Comparison of ENCODE assay signal across 13 cellular contexts in the genomic region with DNA sequence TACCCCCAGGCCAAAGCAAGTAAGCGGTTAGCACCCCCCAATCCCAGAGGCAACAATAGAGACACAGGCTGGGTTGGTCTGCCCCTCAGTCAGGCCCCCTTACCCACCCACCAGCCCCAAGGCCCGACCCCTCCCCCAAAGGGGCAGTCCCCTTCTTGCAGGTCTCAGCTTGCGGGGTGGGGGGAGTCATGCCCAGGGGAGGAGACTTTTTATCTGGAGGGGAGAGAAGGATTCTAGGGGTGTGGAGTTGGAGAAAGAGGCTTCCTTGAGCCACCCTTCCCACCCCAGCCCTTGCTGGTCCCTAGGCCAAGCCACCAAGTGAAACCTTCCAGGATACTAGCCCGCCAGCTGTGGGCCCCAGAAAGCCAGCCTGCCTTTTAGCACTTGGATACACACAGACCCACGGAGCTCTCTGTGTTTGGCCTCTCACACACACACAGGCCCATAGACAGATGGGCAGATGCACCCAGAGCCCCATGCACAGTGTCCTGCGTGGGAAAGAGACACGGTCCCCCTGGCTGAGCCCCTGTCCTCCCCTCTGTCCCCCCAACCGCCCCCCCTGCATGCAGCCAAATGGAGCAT. TPM values are rescaled to one million over a fixed set of nuclear protein-coding genes. Genes with fewer than 3 reads are reported as not detected.
DNase-seq lines count a peak whose midpoint lies in the region; ATAC-seq and TF ChIP-seq lines count a peak whose summit lies in the region.
"Had no signal": no experiment of that assay in that cellular context is flagged by ENCODE, and none has a peak within 500 bp of the region (broad histone marks: within the 10 kb centered on the region; RNA-seq: fewer than 3 reads in every experiment).

No MANE protein-coding gene starts in this region.

- DNase-seq in activated CD4-positive, alpha-beta T cell treated with anti-CD3 and anti-CD28 coated beads, Interleukin-2, amount 10 ng/mL, durations not matched to agents 24 days and 14 days = no peak
- no peak for DNase-seq in activated CD4-positive, alpha-beta T cell treated with anti-CD3 and anti-CD28 coated beads, Interleukin-2, amount 50 U/mL, for 48 hours
- DNase-seq in Panc1 (ENCODE audit: low read depth, low spot score) (no peak), sciatic nerve (ENCODE audit: low spot score) (no peak), SKM-1 (lab: John Stamatoyannopoulos, UW; ENCODE audit: unreplicated experiment) (no peak), SW480 (ENCODE audit: low spot score) (no peak)
- DNase-seq in central memory CD4-positive, alpha-beta T cell = no peak
- DNase-seq: activated gamma-delta T cell, lower lobe of right lung, NCI-H2107 had no signal

- no peak overlapping the region for H3K27ac ChIP-seq in Panc1 (ENCODE audit: low read length)
- H3K27ac ChIP-seq: lower lobe of right lung had no signal

- H3K9me3 ChIP-seq in Panc1 (ENCODE audit: control insufficient read depth, insufficient read depth, low read depth, low read length) = no peaks in the 10 kb centered on the region
- no peaks in the 10 kb centered on the region for H3K9me3 ChIP-seq in iPS-15b (ENCODE audit: control insufficient read depth, insufficient read depth, low read length)
- H3K9me3 ChIP-seq: lower lobe of right lung had no signal

- peaks cover 62% of the 10 kb centered on the region for H3K27me3 Mint-ChIP-seq in activated CD4-positive, alpha-beta T cell treated with anti-CD3 and anti-CD28 coated beads, Interleukin-2, amount 10 ng/mL, durations not matched to agents 24 days and 14 days

- H3K4me1 Mint-ChIP-seq in activated CD4-positive, alpha-beta T cell treated with anti-CD3 and anti-CD28 coated beads, Interleukin-2, amount 10 ng/mL, durations not matched to agents 24 days and 14 days = peaks cover 5% of the 10 kb centered on the region

- no peak overlapping the region for H3K27ac Mint-ChIP-seq in activated CD4-positive, alpha-beta T cell treated with anti-CD3 and anti-CD28 coated beads, Interleukin-2, amount 10 ng/mL, durations not matched to agents 24 days and 14 days

- ATAC-seq in Panc1 (peak; percentile 5; the same call in 1 of the 2 replicates), sciatic nerve (peak; percentile 19)

- BruUV-seq in Panc1 (replicated peaks; lab: Mats Ljungman, UMichigan) = no TSS peak

- H3K4me3 ChIP-seq in Panc1 (ENCODE audit: low read depth in 2 of 2, low read length in 2 of 2) (no peak overlapping the region), iPS-15b (ENCODE audit: low read depth, low read length) (peak overlapping the region; percentile 76)

- H3K36me3 Mint-ChIP-seq in activated CD4-positive, alpha-beta T cell treated with anti-CD3 and anti-CD28 coated beads, Interleukin-2, amount 10 ng/mL, durations not matched to agents 24 days and 14 days (ENCODE audit: low read depth) = no peaks in the 10 kb centered on the region

- POLR2A ChIA-PET in Panc1 (lab: Charles Lee) = interaction anchor here (0.9 to 1.1 kb wide), 2 partner anchors 41 to 190 kb away, joined by 3 to 6 read pairs; no protein-coding TSS in a partner anchor

- peak overlapping the region; percentile 66 for H3K4me3 Mint-ChIP-seq in activated CD4-positive, alpha-beta T cell treated with anti-CD3 and anti-CD28 coated beads, Interleukin-2, amount 10 ng/mL, durations not matched to agents 24 days and 14 days

- H3K4me1 ChIP-seq in Panc1 (ENCODE audit: control insufficient read depth, insufficient read depth, low read length) = peaks cover 4% of the 10 kb centered on the region; the same call in 1 of the 2 replicates
- no peaks in the 10 kb centered on the region for H3K4me1 ChIP-seq in iPS-15b (ENCODE audit: control insufficient read depth, insufficient read depth, low read length)

- no peak overlapping the region for H3K9ac ChIP-seq in iPS-15b (ENCODE audit: low read depth, low read length)

- CTCF ChIA-PET in Panc1 (lab: Charles Lee) = interaction anchor here (0.6 kb wide), 1 partner anchor 572 kb away, joined by 3 read pairs; no protein-coding TSS in a partner anchor

- intact Hi-C loops in activated CD4-positive, alpha-beta T cell treated with anti-CD3 and anti-CD28 coated beads, Interleukin-2, amount 10 ng/mL, durations not matched to agents 24 days and 14 days (cut with micrococcal nuclease) = no loop called here
- intact Hi-C loops in Panc1 (cut with micrococcal nuclease; ENCODE audit: unreplicated experiment) (no loop called here), sciatic nerve (cut with DNase I) (no loop called here)

- in situ Hi-C loops in Panc1 (cut with HindIII; ENCODE audit: low pct_unique_long_range_greater_than_20kb, low sequenced_read_pairs) = no loop called here

- peaks cover 3% of the 10 kb centered on the region for H3K9me3 Mint-ChIP-seq in activated CD4-positive, alpha-beta T cell treated with anti-CD3 and anti-CD28 coated beads, Interleukin-2, amount 10 ng/mL, durations not matched to agents 24 days and 14 days

- H3K36me3 ChIP-seq in Panc1 (ENCODE audit: control insufficient read depth, insufficient read depth, low read length) = no peaks in the 10 kb centered on the region
- peaks cover 2% of the 10 kb centered on the region for H3K36me3 ChIP-seq in iPS-15b (ENCODE audit: control insufficient read depth, insufficient read depth, low read length)
- H3K36me3 ChIP-seq: lower lobe of right lung had no signal

- no peak for TF ChIP-seq CTCF in Panc1 (IDR thresholded peaks at IDR 0.05)

- H3K27me3 ChIP-seq in Panc1 (ENCODE audit: control insufficient read depth, insufficient read depth, low read length) (no peaks in the 10 kb centered on the region), iPS-15b (ENCODE audit: control insufficient read depth, insufficient read depth, low read length) (peaks cover 50% of the 10 kb centered on the region)

RNA-seq across cellular contexts. Expression of a gene that starts 7.1 kb away (rescaled TPM):
- 0.89 and 1.4 TPM in 2 replicates for total RNA-seq in activated CD4-positive, alpha-beta T cell treated with anti-CD3 and anti-CD28 coated beads, Interleukin-2, amount 10 ng/mL, durations not matched to agents 24 days and 14 days
- total RNA-seq in Panc1 (2021; ENCODE audit: unreplicated experiment) = 61.5 TPM
- polyA plus RNA-seq in Panc1 (2012; ENCODE audit: insufficient read length) = 133 TPM
- total RNA-seq in sciatic nerve = 12.3 TPM
- total RNA-seq: T-helper 2 cell treated with Interferon-gamma antibody and Interleukin-4, amounts not matched to agents 100 ng/mL and 5 ng/mL, for 36 hours had no signal

RNA-seq across cellular contexts. Expression of a gene that starts 7.8 kb away (rescaled TPM):
- total RNA-seq in activated CD4-positive, alpha-beta T cell treated with anti-CD3 and anti-CD28 coated beads, Interleukin-2, amount 10 ng/mL, durations not matched to agents 24 days and 14 days = not detected in 2 replicates
- total RNA-seq in Panc1 (2021; ENCODE audit: unreplicated experiment) = 1.2 TPM
- polyA plus RNA-seq in Panc1 (2012; ENCODE audit: insufficient read length) = 1.7 TPM
- total RNA-seq in sciatic nerve = 0.27 TPM
- total RNA-seq: endothelial cell of umbilical vein, lower lobe of right lung had no signal
- polyA plus RNA-seq: endothelial cell of umbilical vein had no signal

RNA-seq across cellular contexts. Expression of a gene that starts 23.4 kb away (rescaled TPM):
- total RNA-seq in activated CD4-positive, alpha-beta T cell treated with anti-CD3 and anti-CD28 coated beads, Interleukin-2, amount 10 ng/mL, durations not matched to agents 24 days and 14 days = not detected in 2 replicates
- total RNA-seq in Panc1 (2021; ENCODE audit: unreplicated experiment) (2.6 TPM), sciatic nerve (1.6 TPM)
- polyA plus RNA-seq in Panc1 (2012; ENCODE audit: insufficient read length) = 3.5 TPM
- total RNA-seq: T-helper 2 cell treated with Interferon-gamma antibody and Interleukin-4, amounts not matched to agents 100 ng/mL and 5 ng/mL, for 36 hours had no signal
